Comparison of ENCODE assay signal across 9 cellular contexts in the genomic region with DNA sequence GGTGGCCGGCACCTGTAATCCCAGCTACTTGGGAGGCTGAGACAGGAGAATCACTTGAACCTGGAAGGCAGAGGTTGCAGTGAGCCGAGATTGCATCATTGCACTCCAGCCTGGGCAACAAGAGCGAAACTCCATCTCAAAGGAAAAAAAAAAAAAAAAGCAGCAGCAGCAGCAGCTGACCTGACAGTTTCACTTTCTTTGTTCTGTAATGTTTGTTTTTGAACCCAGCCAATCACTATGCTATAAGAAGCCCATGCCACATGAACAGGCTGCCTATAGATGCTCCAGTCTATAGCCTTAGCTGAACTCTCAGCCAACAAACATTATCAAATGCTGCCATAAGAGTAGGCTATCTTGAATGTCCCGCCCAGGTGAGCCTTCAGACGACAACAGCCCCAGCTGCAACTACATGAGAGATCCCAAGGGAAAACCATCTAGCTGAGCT. TPM values are rescaled to one million over a fixed set of nuclear protein-coding genes. Genes with fewer than 3 reads are reported as not detected.
A peak's percentile ranks its signal among the peaks of the same experiment; 100 is the strongest.
DNase-seq lines count a peak whose midpoint lies in the region; ATAC-seq and TF ChIP-seq lines count a peak whose summit lies in the region.
"Not testable (repeated sequence)": the region's sequence is repeated elsewhere in the genome, so short reads cannot be mapped to it uniquely, and the experiment has no call there.
"Had no signal": no experiment of that assay in that cellular context is flagged by ENCODE, and none has a peak within 500 bp of the region (broad histone marks: within the 10 kb centered on the region; RNA-seq: fewer than 3 reads in every experiment).

No MANE protein-coding gene starts in this region.

- TF ChIP-seq CTCF in hepatocyte (IDR thresholded peaks at IDR 0.05; ENCODE audit: poor library complexity), result not testable (repeated sequence)

- peak; percentile 17 for DNase-seq in HT1080 (ENCODE audit: low read depth)
- DNase-seq in NCI-H2171 treated with DMSO at 0.1 percent for 48 hours (lab: John Stamatoyannopoulos, UW), result peak; percentile 97
- DNase-seq in hepatocyte (ENCODE audit: low spot score), result not testable (repeated sequence)

- H4K20me1 ChIP-seq in BLaER1 treated with 17β-estradiol and CSF1 and Interleukin-3, amounts not matched to agents 10 nM and 100 nM; hepatocyte (ENCODE audit: insufficient read depth, poor library complexity, severe bottlenecking): not testable (repeated sequence)

- not testable (repeated sequence) for H2AFZ ChIP-seq in hepatocyte

- not testable (repeated sequence) for H3K27me3 ChIP-seq in BLaER1 treated with 17β-estradiol and CSF1 and Interleukin-3, amounts not matched to agents 10 nM and 100 nM; hepatocyte

- not testable (repeated sequence) for H3K9me2 ChIP-seq in hepatocyte (replicated peaks; ENCODE audit: insufficient read depth)

- peaks cover 9 to 14% (median 11%) of the 10 kb centered on the region in 10 experiments; a peak in 17 of 20 replicates for H3K4me1 ChIP-seq in BLaER1 treated with 17β-estradiol and CSF1 and Interleukin-3, amounts not matched to agents 10 nM and 100 nM
- not testable (repeated sequence) for H3K4me1 ChIP-seq in hepatocyte (ENCODE audit: insufficient read depth)

- H3K4me3 ChIP-seq in BLaER1 treated with 17β-estradiol and CSF1 and Interleukin-3, amounts not matched to agents 10 nM and 100 nM; hepatocyte: not testable (repeated sequence)

- not testable (repeated sequence) for H3K9me3 ChIP-seq in BLaER1 treated with 17β-estradiol and CSF1 and Interleukin-3, amounts not matched to agents 10 nM and 100 nM (replicated peaks in 1 of 11); hepatocyte (ENCODE audit: low read depth)

- 68% methylated on average over 5 of the region's 5 CpGs for WGBS in hepatocyte (ENCODE audit: low lambda C conversion rate, missing lambda C conversion rate)

- H3K36me3 ChIP-seq in BLaER1 treated with 17β-estradiol and CSF1 and Interleukin-3, amounts not matched to agents 10 nM and 100 nM, result peaks cover 4 to 16% (median 8%) of the 10 kb centered on the region in 11 experiments; a peak in 19 of 22 replicates
- H3K36me3 ChIP-seq in hepatocyte (replicated peaks; ENCODE audit: insufficient read depth, low read depth), result not testable (repeated sequence)

- not testable (repeated sequence) for H3K9ac ChIP-seq in BLaER1 treated with 17β-estradiol and CSF1 and Interleukin-3, amounts not matched to agents 10 nM and 100 nM

- peak overlapping the region in 2 of 11 experiments; percentile 9 to 38; a peak in 1 of 22 replicates for H3K27ac ChIP-seq in BLaER1 treated with 17β-estradiol and CSF1 and Interleukin-3, amounts not matched to agents 10 nM and 100 nM
- not testable (repeated sequence) for H3K27ac ChIP-seq in hepatocyte

- peak overlapping the region; percentile 44 to 76 (median 63) for H3K4me2 ChIP-seq in BLaER1 treated with 17β-estradiol and CSF1 and Interleukin-3, amounts not matched to agents 10 nM and 100 nM
- peak overlapping the region; percentile 52 for H3K4me2 ChIP-seq in hepatocyte

- ATAC-seq in GM18519 (IDR thresholded peaks at IDR 0.05; ENCODE audit: low FRiP score, unreplicated experiment) (peak; percentile 91), GM21526 (IDR thresholded peaks at IDR 0.05; ENCODE audit: low FRiP score, unreplicated experiment) (peak; percentile 98), HG02981 (IDR thresholded peaks at IDR 0.05; ENCODE audit: unreplicated experiment) (peak; percentile 92)
- ATAC-seq in activated CD4-positive, CD25-positive, alpha-beta regulatory T cell treated with anti-CD3 and anti-CD28 coated beads, Interleukin-2, amount 50 U/mL, for 24 hours, result peak; percentile 59 to 60

- H3K79me2 ChIP-seq in hepatocyte, result not testable (repeated sequence)

RNA-seq across cellular contexts. Expression of gene NDUFAF4, which starts 12.5 kb away (rescaled TPM):
- 45.9 and 47.6 TPM in 2 replicates for total RNA-seq in HT1080 (2014; rRNA removed; shearing (Covaris generic))
- 61.7 and 74.6 TPM in 2 replicates for polyA plus RNA-seq in HT1080 (2015; cell fraction: cytosol; rRNA removed)
- 38.0 and 38.3 TPM in 2 replicates for polyA plus RNA-seq in HT1080 (2015; cell fraction: nucleus; rRNA removed)
- total RNA-seq in hepatocyte, result 31.1 and 39.1 TPM in 2 replicates
- 50.7 and 62.4 TPM in 2 replicates for polyA plus RNA-seq in hepatocyte

RNA-seq across cellular contexts. Expression of gene KLHL32, which starts 39.3 kb away (rescaled TPM):
- total RNA-seq in HT1080 (2014; rRNA removed; shearing (Covaris generic)), result 0.63 and 1.2 TPM in 2 replicates
- 0.06 and 0.07 TPM in 2 replicates for polyA plus RNA-seq in HT1080 (2015; cell fraction: cytosol; rRNA removed)
- polyA plus RNA-seq in HT1080 (2015; cell fraction: nucleus; rRNA removed), result 0.12 TPM in 1 of 2 replicates, not detected in the other
- 0.27 and 2.2 TPM in 2 replicates for total RNA-seq in hepatocyte
- 0.79 TPM in 1 of 2 replicates, not detected in the other for polyA plus RNA-seq in hepatocyte
- total RNA-seq: GM23248 had no signal
- polyA plus RNA-seq: GM23248 had no signal

RNA-seq across cellular contexts. Expression of gene GPR63, which starts 47.9 kb away (rescaled TPM):
- 1.3 and 1.9 TPM in 2 replicates for total RNA-seq in HT1080 (2014; rRNA removed; shearing (Covaris generic))
- 2.5 and 3.1 TPM in 2 replicates for polyA plus RNA-seq in HT1080 (2015; cell fraction: cytosol; rRNA removed)
- 4.2 and 4.7 TPM in 2 replicates for polyA plus RNA-seq in HT1080 (2015; cell fraction: nucleus; rRNA removed)
- total RNA-seq in hepatocyte, result 6.9 and 7.7 TPM in 2 replicates
- 1.9 and 2.4 TPM in 2 replicates for polyA plus RNA-seq in hepatocyte
